11 cellular contexts compared by ENCODE assay signal in genomic region chr9:94056442-94056974, GRCh38. TPM values are rescaled to one million over a fixed set of nuclear protein-coding genes. Genes with fewer than 3 reads are reported as not detected.
DNase-seq lines count a peak whose midpoint lies in the region; ATAC-seq, FAIRE-seq and TF ChIP-seq lines count a peak whose summit lies in the region.
"Had no signal": no experiment of that assay in that cellular context is flagged by ENCODE, and none has a peak within 500 bp of the region (broad histone marks: within the 10 kb centered on the region; RNA-seq: fewer than 3 reads in every experiment).

No MANE protein-coding gene starts in this region.

- no peak overlapping the region for H3K23ac ChIP-seq in neuronal stem cell (ENCODE audit: low read depth, low read length, poor library complexity)

- H3K9ac ChIP-seq in endothelial cell of umbilical vein (replicated peaks; ENCODE audit: extremely low read depth, insufficient read depth, low read length) (no peak overlapping the region), neuronal stem cell (ENCODE audit: low read depth, low read length, poor library complexity) (no peak overlapping the region)

- H3K9me3 ChIP-seq in endothelial cell of umbilical vein (replicated peaks; ENCODE audit: control insufficient read depth, insufficient read depth, low read length) (no peaks in the 10 kb centered on the region), lung (ENCODE audit: control insufficient read depth in 2 of 2, insufficient read depth in 1 of 2, low read length in 1 of 2) (peaks cover 0 to 3% of the 10 kb centered on the region in 2 donors), neuronal stem cell (replicated peaks in 1 of 2; ENCODE audit: control insufficient read depth in 2 of 2, insufficient read depth in 1 of 2, low read depth in 1 of 2, low read length in 2 of 2) (peaks cover 0 to 5% of the 10 kb centered on the region in 2 donors)

- no peak overlapping the region for H3K18ac ChIP-seq in neuronal stem cell (ENCODE audit: low read length)

- H4K20me1 ChIP-seq in endothelial cell of umbilical vein (replicated peaks; ENCODE audit: control insufficient read depth, extremely low read depth, insufficient read depth, low read length), result peaks cover 2% of the 10 kb centered on the region

- no peak overlapping the region for H4K8ac ChIP-seq in neuronal stem cell (ENCODE audit: low read depth, low read length)

- ATAC-seq in HG03565 (IDR thresholded peaks at IDR 0.05; ENCODE audit: unreplicated experiment) (peak; percentile 41), lung (ENCODE audit: insufficient read depth, low FRiP score) (peak; percentile 72), GM19463 (IDR thresholded peaks at IDR 0.05; ENCODE audit: unreplicated experiment) (no peak)
- ATAC-seq: activated naive CD8-positive, alpha-beta T cell treated with anti-CD3 and anti-CD28 coated beads, Interleukin-2, amount 50 U/mL, for 24 hours had no signal

- TF ChIP-seq POLR2A in endothelial cell of umbilical vein (IDR thresholded peaks at IDR 0.05; ENCODE audit: low read depth, low read length), result no peak

- dilution Hi-C loops in endothelial cell of umbilical vein (cut with MboI; ENCODE audit: extremely low pct_ligation_motif_present, low sequenced_read_pairs), result no loop called here

- peak; percentile 47 for FAIRE-seq in endothelial cell of umbilical vein (lab: Jason Lieb, UNC)

- CTCF ChIA-PET in endothelial cell of umbilical vein (lab: Charles Lee), result interaction anchor here (1.0 to 2.9 kb wide), 4 partner anchors 25 to 156 kb away, joined by 3 to 26 read pairs (median 4); no protein-coding TSS in a partner anchor

- H2BK5ac ChIP-seq in neuronal stem cell (ENCODE audit: low read length), result no peak overlapping the region

- no peak overlapping the region for H3K4ac ChIP-seq in neuronal stem cell (ENCODE audit: low read length)

- 32 to 43% methylated on average over 3 of the region's 3 CpGs for WGBS in lung, 2 donors
- no CpG with 5 or more reads among the region's 3 CpGs for WGBS in neuronal stem cell (ENCODE audit: extremely low coverage in 2 of 2, insufficient read length in 2 of 2, insufficient replicate concordance in 1 of 2), 2 donors

- no TSS peak for BruUV-seq in endothelial cell of umbilical vein (replicated peaks; lab: Mats Ljungman, UMichigan)

- no peak overlapping the region for H2AFZ ChIP-seq in endothelial cell of umbilical vein (ENCODE audit: low read depth, low read length)
- no peak overlapping the region for H2AFZ ChIP-seq in neuronal stem cell (ENCODE audit: low read length)
- H2AFZ ChIP-seq: PC-9 had no signal

- no peak overlapping the region for H2AK5ac ChIP-seq in neuronal stem cell (ENCODE audit: low read depth, low read length)

- no peak overlapping the region for H3K4me3 ChIP-seq in endothelial cell of umbilical vein (replicated peaks in 1 of 3; ENCODE audit: insufficient read depth in 1 of 3, low read depth in 1 of 3, low read length in 3 of 3)
- no peak overlapping the region for H3K4me3 ChIP-seq in lung
- H3K4me3 ChIP-seq in neuronal stem cell (ENCODE audit: low read length in 2 of 2), result no peak overlapping the region
- H3K4me3 ChIP-seq: PC-9 had no signal

- H2BK15ac ChIP-seq in neuronal stem cell (ENCODE audit: low read length), result no peak overlapping the region

- intact Hi-C loops in endothelial cell of umbilical vein (cut with micrococcal nuclease), result no loop called here

- DNase-seq in A172 (ENCODE audit: low spot score) (peak; percentile 66), endothelial cell of umbilical vein (ENCODE audit: low read depth, low spot score) (peak; percentile 58), lung (ENCODE audit: low spot score) (no peak), Kasumi-1 (lab: John Stamatoyannopoulos, UW) (no peak), neuronal stem cell (ENCODE audit: low spot score) (no peak)
- DNase-seq in activated CD4-positive, alpha-beta T cell treated with anti-CD3 and anti-CD28 coated beads, Interleukin-2, amount 50 U/mL, for 48 hours, result no peak
- DNase-seq: activated naive CD8-positive, alpha-beta T cell treated with anti-CD3 and anti-CD28 coated beads, Interleukin-2, amount 50 U/mL, for 24 hours; NCI-H187; PC-9 had no signal

- H3K79me1 ChIP-seq in neuronal stem cell (ENCODE audit: low read depth, low read length), result no peaks in the 10 kb centered on the region

- H3K27ac ChIP-seq in endothelial cell of umbilical vein (ENCODE audit: insufficient read depth, low read depth, low read length), result peak overlapping the region; percentile 39
- peak overlapping the region; percentile 33 to 60 for H3K27ac ChIP-seq in lung (ENCODE audit: low read depth in 1 of 2, low read length in 1 of 2)
- H3K27ac ChIP-seq in neuronal stem cell (replicated peaks; ENCODE audit: low read length), result no peak overlapping the region
- H3K27ac ChIP-seq: PC-9 had no signal

- no peak overlapping the region for H4K91ac ChIP-seq in neuronal stem cell (ENCODE audit: low read depth, low read length, poor library complexity)

- H3K4me2 ChIP-seq in endothelial cell of umbilical vein (ENCODE audit: insufficient read depth, low read length) (peak overlapping the region; percentile 59), neuronal stem cell (ENCODE audit: insufficient read depth, low read length, poor library complexity, severe bottlenecking) (no peak overlapping the region)
- H3K4me2 ChIP-seq: PC-9 had no signal

- no peak for TF ChIP-seq CTCF in endothelial cell of umbilical vein (IDR thresholded peaks at IDR 0.05; ENCODE audit: extremely low read depth in 1 of 2, insufficient read depth in 1 of 2, low read depth in 1 of 2, low read length in 2 of 2)
- no peak for TF ChIP-seq CTCF in lung (IDR thresholded peaks at IDR 0.05; ENCODE audit: control extremely low read depth, extremely low read depth)

- POLR2A ChIA-PET in endothelial cell of umbilical vein (lab: Charles Lee), result no interaction called here

- no peak overlapping the region for H2BK120ac ChIP-seq in neuronal stem cell (ENCODE audit: low read depth, low read length)

- no peaks in the 10 kb centered on the region for H3K36me3 ChIP-seq in endothelial cell of umbilical vein (ENCODE audit: control insufficient read depth in 2 of 2, extremely low read depth in 1 of 2, insufficient read depth in 2 of 2, low read length in 2 of 2)
- no peaks in the 10 kb centered on the region for H3K36me3 ChIP-seq in lung (ENCODE audit: control insufficient read depth in 2 of 2, insufficient read depth in 2 of 2, low read length in 2 of 2)
- no peaks in the 10 kb centered on the region for H3K36me3 ChIP-seq in neuronal stem cell (replicated peaks in 1 of 2; ENCODE audit: control insufficient read depth in 2 of 2, insufficient read depth in 2 of 2, low read length in 2 of 2)

- H3K4me1 ChIP-seq in endothelial cell of umbilical vein (ENCODE audit: control insufficient read depth, extremely low read depth, insufficient read depth, low read length) (peaks cover 11% of the 10 kb centered on the region), lung (ENCODE audit: control insufficient read depth in 2 of 2, insufficient read depth in 2 of 2, low read length in 2 of 2) (peaks cover 2% of the 10 kb centered on the region in 2 donors), neuronal stem cell (ENCODE audit: control insufficient read depth in 2 of 2, insufficient read depth in 1 of 2, low read depth in 1 of 2, low read length in 2 of 2) (no peaks in the 10 kb centered on the region)

- no peak overlapping the region for H3K14ac ChIP-seq in neuronal stem cell (ENCODE audit: low read length)

- H3K27me3 ChIP-seq in endothelial cell of umbilical vein (ENCODE audit: control insufficient read depth in 2 of 2, insufficient read depth in 2 of 2, low read length in 2 of 2) (no peaks in the 10 kb centered on the region), lung (ENCODE audit: control insufficient read depth, insufficient read depth) (no peaks in the 10 kb centered on the region), neuronal stem cell (ENCODE audit: control insufficient read depth in 3 of 3, insufficient read depth in 3 of 3, low read depth in 1 of 3, low read length in 3 of 3) (no peaks in the 10 kb centered on the region)

- no peaks in the 10 kb centered on the region for H3K9me1 ChIP-seq in endothelial cell of umbilical vein (replicated peaks; ENCODE audit: control insufficient read depth, extremely low read depth, insufficient read depth, low read length)

- H3K79me2 ChIP-seq in endothelial cell of umbilical vein (ENCODE audit: control insufficient read depth, insufficient read depth, low read length), result no peaks in the 10 kb centered on the region

- H2BK12ac ChIP-seq in neuronal stem cell (ENCODE audit: low read length), result no peak overlapping the region

TF ChIP-seq in endothelial cell of umbilical vein, 7 proteins besides CTCF, POLR2A, EP300 and RAD21:
- peak; percentile 56 for TF ChIP-seq JUN (IDR thresholded peaks at IDR 0.05; ENCODE audit: borderline replicate concordance, insufficient read depth, insufficient read length, low read depth)
- TF ChIP-seq FOS (IDR thresholded peaks at IDR 0.05; ENCODE audit: borderline replicate concordance, insufficient read depth, low read length), result peak; percentile 28
- TF ChIP-seq MAX (IDR thresholded peaks at IDR 0.05; ENCODE audit: insufficient read depth, insufficient read length), result no peak
- TF ChIP-seq EZH2 (IDR thresholded peaks at IDR 0.05; ENCODE audit: borderline replicate concordance, low read depth, low read length, severe bottlenecking), result no peak

RNA-seq across cellular contexts. Expression of gene PTPDC1, which starts 27.8 kb away (rescaled TPM):
- total RNA-seq in A172 (2014; rRNA removed; shearing (Covaris generic)), result 11.5 and 12.4 TPM in 2 replicates
- total RNA-seq in endothelial cell of umbilical vein (9.1 TPM in 2 replicates), lung (10 to 100 TPM; 11.1 to 26.0 TPM)
- polyA plus RNA-seq in endothelial cell of umbilical vein (3.5 and 4.3 TPM in 2 replicates), lung (1 to 10 TPM; 3.1 to 4.0 TPM)
- 3.8 and 4.4 TPM in 2 replicates for polyA plus RNA-seq in endothelial cell of umbilical vein (2011; cell fraction: cytosol; rRNA removed)
- polyA plus RNA-seq in endothelial cell of umbilical vein (2011; cell fraction: nucleus; rRNA removed), result 22.3 and 26.3 TPM in 2 replicates
- 5.8 and 6.0 TPM in 2 replicates for polyA plus RNA-seq in endothelial cell of umbilical vein (2012)
- polyA minus RNA-seq in endothelial cell of umbilical vein, result 12.5 and 13.3 TPM in 2 replicates
- 5.7 TPM for polyA minus RNA-seq in endothelial cell of umbilical vein (2011; cell fraction: cytosol; rRNA and poly(A)+ RNA removed)
- polyA minus RNA-seq in endothelial cell of umbilical vein (2011; cell fraction: nucleus; rRNA and poly(A)+ RNA removed), result 17.6 and 24.0 TPM in 2 replicates
- polyA plus RNA-seq in neuronal stem cell (2013, experiment 1 of 2), result 4.8 TPM
- polyA plus RNA-seq in neuronal stem cell (2013, experiment 2 of 2), result 5.3 TPM

Comparison
In these comparisons a context has a peak if more than half of its experiments do, and no peak if none do; other contexts are left out.
1. DNase-seq: peak in A172 (single experiment) and endothelial cell of umbilical vein (single experiment); none in lung (single experiment), activated CD4-positive, alpha-beta T cell treated with anti-CD3 and anti-CD28 coated beads, Interleukin-2, amount 50 U/mL, for 48 hours (0 of 2), Kasumi-1 (0 of 2) and neuronal stem cell (single experiment).